ENCODE assay signal across 9 cellular contexts in genomic region chr7:71137479-71137878, GRCh38. TPM values are rescaled to one million over a fixed set of nuclear protein-coding genes. Genes with fewer than 3 reads are reported as not detected.
"Had no signal": no experiment of that assay in that cellular context is flagged by ENCODE, and none has a peak within 500 bp of the region (broad histone marks: within the 10 kb centered on the region; RNA-seq: fewer than 3 reads in every experiment).

No MANE protein-coding gene starts in this region.

- H3K27ac ChIP-seq: HL-60 had no signal

- DNase-seq: IMR-90, KBM-7 had no signal

- H3K4me1 Mint-ChIP-seq: IgD-negative memory B cell had no signal

- H3K27ac Mint-ChIP-seq: IgD-negative memory B cell had no signal

- H3K4me3 ChIP-seq: K562 had no signal

- H3K36me3 Mint-ChIP-seq: IgD-negative memory B cell had no signal

- FAIRE-seq: HepG2, HTR-8/SVneo, K562 had no signal

RNA-seq across cellular contexts. Expression of gene GALNT17, which starts 5.5 kb away (rescaled TPM):
- total RNA-seq: HepG2, HT-29, HT1080, IMR-90, K562 had no signal
- polyA plus RNA-seq: HepG2, IgD-negative memory B cell, IMR-90, K562 had no signal
